Comparison of ENCODE assay signal across 9 cellular contexts in genomic region chr1:99825702-99826101, GRCh38.
"Had no signal": no experiment of that assay in that cellular context is flagged by ENCODE, and none has a peak within 500 bp of the region (broad histone marks: within the 10 kb centered on the region; RNA-seq: fewer than 3 reads in every experiment).

No MANE protein-coding gene starts in this region.

- H3K4me1 ChIP-seq: HAP-1 had no signal

- H3K27ac ChIP-seq: GM23248, KMS-11 had no signal

- ATAC-seq: HCT116 had no signal

- H3K9me3 ChIP-seq: HAP-1 had no signal

- H2AFZ ChIP-seq: GM23248 had no signal

- H3K9ac ChIP-seq: GM23248, KMS-11 had no signal

- FAIRE-seq: HTR-8/SVneo had no signal

- H3K4me2 ChIP-seq: KMS-11 had no signal

- H3K4me3 ChIP-seq: GM23248, HAP-1 had no signal

- DNase-seq: GM23248, GOT3, H7, HFFc6, KBM-7 had no signal

- H3K36me3 ChIP-seq: HAP-1 had no signal
